In the genomic region with DNA sequence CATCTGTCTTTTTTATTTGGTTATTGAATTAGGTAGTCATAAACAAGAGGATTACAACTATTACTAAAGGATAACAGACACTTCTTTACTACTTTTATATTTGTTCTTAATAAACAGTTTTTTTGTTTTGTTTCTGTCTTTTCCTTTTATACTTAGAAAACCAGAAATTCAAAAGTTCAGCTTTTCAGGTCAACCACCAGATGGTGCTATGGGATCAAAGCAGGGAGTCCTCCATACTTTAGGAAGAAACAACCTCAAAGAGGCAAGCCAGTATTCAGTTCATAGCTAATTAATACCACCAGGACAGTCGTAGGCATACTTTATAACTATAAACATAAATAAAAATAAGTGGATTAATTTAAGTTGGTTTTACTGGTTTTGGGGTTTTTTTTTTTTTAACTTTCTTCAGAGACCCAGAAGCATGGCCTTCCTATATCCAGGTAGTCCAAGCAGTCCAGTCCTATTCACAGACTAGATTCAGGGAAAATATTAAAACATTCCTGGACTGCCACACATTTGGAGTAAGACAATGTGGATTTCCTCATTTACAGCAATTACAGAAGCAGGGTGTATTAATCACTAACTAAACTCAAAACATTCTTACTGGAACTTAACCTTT, we compare ENCODE assay signal across 8 cellular contexts. TPM values are rescaled to one million over a fixed set of nuclear protein-coding genes. Genes with fewer than 3 reads are reported as not detected.
DNase-seq lines count a peak whose midpoint lies in the region; ATAC-seq and TF ChIP-seq lines count a peak whose summit lies in the region.

No MANE protein-coding gene starts in this region.

- ATAC-seq in Panc1 = peak; percentile 84

- no peak overlapping the region for H3K4me3 ChIP-seq in Panc1 (ENCODE audit: low read depth in 2 of 2, low read length in 2 of 2)
- no peak overlapping the region for H3K4me3 ChIP-seq in astrocyte of the cerebellum (ENCODE audit: low read depth, low read length)

- no peaks in the 10 kb centered on the region for H3K36me3 ChIP-seq in Panc1 (ENCODE audit: control insufficient read depth, insufficient read depth, low read length)

- H3K27me3 ChIP-seq in Panc1 (ENCODE audit: control insufficient read depth, insufficient read depth, low read length) = no peaks in the 10 kb centered on the region

- DNase-seq in Ammon's horn (ENCODE audit: low spot score) (peak; percentile 81), GM13977 (ENCODE audit: low spot score) (peak; percentile 49), KBM-7 (peak; percentile 57), Panc1 (ENCODE audit: low read depth, low spot score) (no peak), astrocyte of the cerebellum (ENCODE audit: low read depth) (peak; percentile 70), hepatic stellate cell (ENCODE audit: low spot score) (peak; percentile 42), cortex of kidney (lab: John Stamatoyannopoulos, UW) (no peak)
- peak; percentile 2 for DNase-seq in stimulated activated CD4-positive, alpha-beta T cell treated with anti-CD3 and anti-CD28 coated beads, Interleukin-12 subunit alpha, Interleukin-12 subunit beta, amount 100 ng/mL, for 4 hours

- in situ Hi-C loops in GM13977 (cut with MboI; ENCODE audit: low pct_unique_long_range_greater_than_20kb, low sequenced_read_pairs, unreplicated experiment) (loop anchor here (10.0 to 25.0 kb wide), 3 partner anchors 363 to 1275 kb away; a partner anchor contains a TSS), KBM-7 (cut with MboI; ENCODE audit: low pct_unique_long_range_greater_than_20kb, low sequenced_read_pairs) (loop anchor here (25.0 kb wide), 1 partner anchor 1300 kb away; no protein-coding TSS in a partner anchor), Panc1 (cut with HindIII; ENCODE audit: low pct_unique_long_range_greater_than_20kb, low sequenced_read_pairs) (no loop called here), astrocyte of the cerebellum (cut with HindIII; ENCODE audit: low sequenced_read_pairs) (no loop called here)

- H3K9me3 ChIP-seq in Panc1 (ENCODE audit: control insufficient read depth, insufficient read depth, low read depth, low read length) = no peaks in the 10 kb centered on the region

- no peaks in the 10 kb centered on the region for H3K4me1 ChIP-seq in Panc1 (ENCODE audit: control insufficient read depth, insufficient read depth, low read length)

- H3K27ac ChIP-seq in Panc1 (ENCODE audit: low read length) = no peak overlapping the region

- CTCF ChIA-PET in Panc1 (lab: Charles Lee) = interaction anchor here (0.7 to 1.7 kb wide), 6 partner anchors 16 to 279 kb away, joined by 3 to 8 read pairs (median 3); a partner anchor contains a TSS

- BruUV-seq in Panc1 (replicated peaks; lab: Mats Ljungman, UMichigan) = no TSS peak

- intact Hi-C loops in Panc1 (cut with micrococcal nuclease; ENCODE audit: unreplicated experiment) = loop anchor here (1.0 to 5.0 kb wide), 3 partner anchors 104 to 560 kb away; a partner anchor contains a TSS

- peak; percentile 74 for TF ChIP-seq CTCF in GM13977 (IDR thresholded peaks at IDR 0.05; ENCODE audit: extremely low read depth, insufficient read depth, missing control alignments)
- peak; percentile 83; the same call in 1 of the 2 replicates for TF ChIP-seq CTCF in Panc1 (IDR thresholded peaks at IDR 0.05)
- TF ChIP-seq CTCF in astrocyte of the cerebellum (IDR thresholded peaks at IDR 0.05; ENCODE audit: low read depth, low read length, missing control alignments) = peak; percentile 76

- POLR2A ChIA-PET in Panc1 (lab: Charles Lee) = no interaction called here

RNA-seq across cellular contexts. Expression of a gene that starts 16.0 kb away (rescaled TPM):
- total RNA-seq in Panc1 (2021; ENCODE audit: unreplicated experiment) = 102 TPM
- 203 TPM for polyA plus RNA-seq in Panc1 (2012; ENCODE audit: insufficient read length)

RNA-seq across cellular contexts. Expression of a gene that starts 51.1 kb away (rescaled TPM):
- 13.9 TPM for total RNA-seq in Panc1 (2021; ENCODE audit: unreplicated experiment)
- polyA plus RNA-seq in Panc1 (2012; ENCODE audit: insufficient read length) = 2.2 TPM

Comparison
In these comparisons a context has a peak if more than half of its experiments do, and no peak if none do; other contexts are left out.
1. DNase-seq: peak in Ammon's horn (single experiment), GM13977 (single experiment), KBM-7 (single experiment), astrocyte of the cerebellum (single experiment), hepatic stellate cell (single experiment) and stimulated activated CD4-positive, alpha-beta T cell treated with anti-CD3 and anti-CD28 coated beads, Interleukin-12 subunit alpha, Interleukin-12 subunit beta, amount 100 ng/mL, for 4 hours (single experiment); none in Panc1 (single experiment) and cortex of kidney (single experiment).
2. in situ Hi-C loops: an anchor here in GM13977 (10.0 to 25.0 kb wide) and KBM-7 (25.0 kb wide); none called in Panc1 and astrocyte of the cerebellum.
3. Peak in every context shown above with its lines, with median percentiles within 50 percentile points of each other: CTCF ChIP-seq.